ENCODE assay signal across 10 cellular contexts in genomic region chr1:9901148-9902059, GRCh38. TPM values are rescaled to one million over a fixed set of nuclear protein-coding genes. Genes with fewer than 3 reads are reported as not detected.
DNase-seq lines count a peak whose midpoint lies in the region; ATAC-seq, FAIRE-seq and TF ChIP-seq lines count a peak whose summit lies in the region.
"Had no signal": no experiment of that assay in that cellular context is flagged by ENCODE, and none has a peak within 500 bp of the region (broad histone marks: within the 10 kb centered on the region; RNA-seq: fewer than 3 reads in every experiment).

No MANE protein-coding gene starts in this region.

- H3K36me3 ChIP-seq in CD8-positive, alpha-beta memory T cell (ENCODE audit: insufficient read depth, low read length) = no peaks in the 10 kb centered on the region
- H3K36me3 ChIP-seq in psoas muscle (ENCODE audit: insufficient read depth in 1 of 2, low read depth in 1 of 2) = no peaks in the 10 kb centered on the region

- 56% methylated on average over 9 of the region's 9 CpGs for WGBS in right cardiac atrium
- 30 to 67% (median 44%) methylated on average over 9 of the region's 9 CpGs for WGBS in psoas muscle, 3 donors

- DNase-seq in CD8-positive, alpha-beta memory T cell = no peak
- DNase-seq in right cardiac atrium = peak; percentile 34 to 82 (median 81)
- no peak for DNase-seq in psoas muscle
- DNase-seq in RKO (ENCODE audit: low spot score) = no peak
- DNase-seq in HCEC 1CT = no peak
- no peak for DNase-seq in dedifferentiated amniotic fluid mesenchymal stem cell (ENCODE audit: extremely low spot score)
- DNase-seq in D721Med (ENCODE audit: insufficient read length, low spot score) = no peak
- DNase-seq: NCI-H526 treated with DMSO at 0.1 percent for 48 hours, T-helper 2 cell had no signal

- no peak for FAIRE-seq in D721Med (lab: Jason Lieb, UNC)

- no peaks in the 10 kb centered on the region for H3K9me3 Mint-ChIP-seq in CD8-positive, alpha-beta memory T cell

- TF ChIP-seq CTCF in psoas muscle (IDR thresholded peaks at IDR 0.05) (no peak), D721Med (IDR thresholded peaks at IDR 0.05; ENCODE audit: insufficient read depth, missing control alignments) (no peak)

- no peaks in the 10 kb centered on the region for H3K27me3 Mint-ChIP-seq in CD8-positive, alpha-beta memory T cell

- H3K4me3 ChIP-seq in CD8-positive, alpha-beta memory T cell (ENCODE audit: low read length) = no peak overlapping the region
- peak overlapping the region; percentile 28 for H3K4me3 ChIP-seq in right cardiac atrium (ENCODE audit: low read length)
- no peak overlapping the region for H3K4me3 ChIP-seq in psoas muscle

- CTCF ChIA-PET in CD8-positive, alpha-beta memory T cell (lab: Charles Lee) = interaction anchor here (1.1 kb wide), 1 partner anchor 49 kb away, joined by 3 read pairs; no protein-coding TSS in a partner anchor

- no peaks in the 10 kb centered on the region for H3K27me3 ChIP-seq in CD8-positive, alpha-beta memory T cell (ENCODE audit: insufficient read depth, low read length, poor library complexity, severe bottlenecking)
- H3K27me3 ChIP-seq in right cardiac atrium (ENCODE audit: control insufficient read depth, insufficient read depth) (no peaks in the 10 kb centered on the region), psoas muscle (ENCODE audit: insufficient read depth in 3 of 3, low read length in 2 of 3) (no peaks in the 10 kb centered on the region)

- H3K9me3 ChIP-seq in CD8-positive, alpha-beta memory T cell (ENCODE audit: low read length) = no peaks in the 10 kb centered on the region
- H3K9me3 ChIP-seq in right cardiac atrium (ENCODE audit: control insufficient read depth, low read length) (no peaks in the 10 kb centered on the region), psoas muscle (no peaks in the 10 kb centered on the region)

- H3K27ac ChIP-seq in CD8-positive, alpha-beta memory T cell (ENCODE audit: low read depth, low read length) = no peak overlapping the region
- H3K27ac ChIP-seq in angular gyrus (ENCODE audit: low read depth, low read length) (peak overlapping the region; percentile 77), right cardiac atrium (ENCODE audit: low read length) (peak overlapping the region; percentile 99), psoas muscle (peak overlapping the region; percentile 61)

- H3K4me1 ChIP-seq in CD8-positive, alpha-beta memory T cell (ENCODE audit: insufficient read depth, low read length) = no peaks in the 10 kb centered on the region
- H3K4me1 ChIP-seq in right cardiac atrium (ENCODE audit: control insufficient read depth, insufficient read depth, low read length) (peaks cover 23% of the 10 kb centered on the region), psoas muscle (peaks cover 26% of the 10 kb centered on the region)

- peaks cover 16 to 33% (median 17%) of the 10 kb centered on the region in 3 donors for H3K4me1 Mint-ChIP-seq in CD8-positive, alpha-beta memory T cell

- intact Hi-C loops in right cardiac atrium (cut with DNase I) (no loop called here), psoas muscle (cut with DNase I) (no loop called here)

- peak; percentile 72 to 83 for ATAC-seq in right cardiac atrium
- ATAC-seq in psoas muscle = peak; percentile 40 to 81 (median 64)

- H3K4me3 Mint-ChIP-seq in CD8-positive, alpha-beta memory T cell = no peak overlapping the region

- POLR2A ChIA-PET in CD8-positive, alpha-beta memory T cell (lab: Charles Lee) = interaction anchor here (0.6 kb wide), 1 partner anchor 275 kb away, joined by 5 read pairs; no protein-coding TSS in a partner anchor

- no peaks in the 10 kb centered on the region for H3K36me3 Mint-ChIP-seq in CD8-positive, alpha-beta memory T cell

- peak overlapping the region in 5 of 8 donors; percentile 11 to 86 (median 19) for H3K27ac Mint-ChIP-seq in CD8-positive, alpha-beta memory T cell

RNA-seq across cellular contexts. Expression of gene CTNNBIP1, which starts 8.7 kb away (rescaled TPM):
- 10 to 100 TPM in 1 of 2 experiments, 1 to 10 TPM in 1; 9.1 to 10.7 TPM for total RNA-seq in CD8-positive, alpha-beta memory T cell
- 12.9 TPM for polyA plus RNA-seq in CD8-positive, alpha-beta memory T cell
- total RNA-seq in right cardiac atrium (10 to 100 TPM; 39.0 to 71.8 (median 53.2) TPM), psoas muscle (10 to 100 TPM; 12.7 to 18.5 (median 14.8) TPM)
- polyA plus RNA-seq in right cardiac atrium (31.9 TPM), psoas muscle (10 to 100 TPM in 2 of 3 donors, 1 to 10 TPM in 1; 5.9 to 11.9 (median 10.3) TPM)

RNA-seq across cellular contexts. Expression of gene LZIC, which starts 41.8 kb away (rescaled TPM):
- total RNA-seq in CD8-positive, alpha-beta memory T cell = 10 to 100 TPM; 33.2 to 34.0 TPM
- 43.7 TPM for polyA plus RNA-seq in CD8-positive, alpha-beta memory T cell
- total RNA-seq in right cardiac atrium = 10 to 100 TPM; 30.5 to 36.9 (median 33.8) TPM
- 22.6 TPM for polyA plus RNA-seq in right cardiac atrium
- total RNA-seq in psoas muscle = 10 to 100 TPM; 17.6 to 24.9 (median 21.1) TPM
- 10 to 100 TPM; 17.3 to 37.5 (median 25.0) TPM for polyA plus RNA-seq in psoas muscle

RNA-seq across cellular contexts. Expression of gene NMNAT1, which starts 41.9 kb away (rescaled TPM):
- total RNA-seq in CD8-positive, alpha-beta memory T cell = 10 to 100 TPM; 11.3 to 12.1 TPM
- polyA plus RNA-seq in CD8-positive, alpha-beta memory T cell = 6.4 TPM
- total RNA-seq in right cardiac atrium (10 to 100 TPM; 15.5 to 19.1 (median 18.1) TPM), psoas muscle (10 to 100 TPM in 3 of 4 donors, 1 to 10 TPM in 1; 8.0 to 18.2 (median 14.0) TPM)
- polyA plus RNA-seq in right cardiac atrium (13.1 TPM), psoas muscle (10 to 100 TPM in 2 of 3 donors, 1 to 10 TPM in 1; 6.9 to 16.9 (median 10.2) TPM)

Comparison
In these comparisons a context has a peak if more than half of its experiments do, and no peak if none do; other contexts are left out.
1. DNase-seq: peak in right cardiac atrium (3 of 3); none in CD8-positive, alpha-beta memory T cell (0 of 5), psoas muscle (0 of 2), RKO (single experiment), HCEC 1CT (single experiment), dedifferentiated amniotic fluid mesenchymal stem cell (single experiment) and D721Med (single experiment).